14 cellular contexts compared by ENCODE assay signal in genomic region chr9:91818226-91818587, GRCh38.
DNase-seq lines count a peak whose midpoint lies in the region; ATAC-seq, FAIRE-seq and TF ChIP-seq lines count a peak whose summit lies in the region.
"Had no signal": no experiment of that assay in that cellular context is flagged by ENCODE, and none has a peak within 500 bp of the region (broad histone marks: within the 10 kb centered on the region; RNA-seq: fewer than 3 reads in every experiment).

No MANE protein-coding gene starts in this region.

- H3K9me1 ChIP-seq in K562 (ENCODE audit: control insufficient read depth, insufficient read depth, low read length), result peaks cover 8% of the 10 kb centered on the region

- DNase-seq in HFFc6 (no peak), K562 (ENCODE audit: extremely low read depth in 1 of 4, low spot score in 3 of 4) (peak in 1 of 4 experiments; percentile 42), spleen (no peak), Ammon's horn (ENCODE audit: low spot score) (no peak), DMS114 treated with DMSO at 0.1 percent for 48 hours (lab: John Stamatoyannopoulos, UW; ENCODE audit: unreplicated experiment) (no peak)
- DNase-seq: activated CD8-positive, alpha-beta memory T cell treated with anti-CD3 and anti-CD28 coated beads, Interleukin-2, amount 50 U/mL, for 48 hours; activated naive CD4-positive, alpha-beta T cell treated with anti-CD3 and anti-CD28 coated beads for 36 hours; Calu3; NCI-H2029; RPMI8226 had no signal

- H3K4me1 ChIP-seq in K562 (replicated peaks in 1 of 2; ENCODE audit: control insufficient read depth in 2 of 2, insufficient read depth in 2 of 2, low read length in 2 of 2) (peaks cover 23 to 25% of the 10 kb centered on the region in 2 experiments), mesodermal cell (ENCODE audit: control insufficient read depth, insufficient read depth, low read length, poor library complexity, severe bottlenecking) (peaks cover 14% of the 10 kb centered on the region), spleen (peaks cover 0 to 17% (median 5%) of the 10 kb centered on the region in 6 donors)
- H3K4me1 ChIP-seq: psoas muscle had no signal

- POLR2A ChIA-PET in K562 (lab: Yijun Ruan, JAX), result interaction anchor here (0.7 to 0.9 kb wide), 2 partner anchors 23 to 74 kb away, joined by 3 to 6 read pairs; no protein-coding TSS in a partner anchor

- ATAC-seq in K562 (peak; percentile 29; the same call in 2 of the 3 replicates), GM18907 (IDR thresholded peaks at IDR 0.05; ENCODE audit: unreplicated experiment) (no peak), HG02970 (IDR thresholded peaks at IDR 0.05; ENCODE audit: low FRiP score, unreplicated experiment) (no peak)
- ATAC-seq: psoas muscle had no signal

- TF ChIP-seq RAD21 in K562 (CRISPR knock-in tag; conservative IDR thresholded peaks at IDR 0.05 in 1 of 2, IDR thresholded peaks at IDR 0.05 in 1 of 2), result no peak

- H3K27ac ChIP-seq in K562 (ENCODE audit: extremely low read depth, low read depth, low read length) (no peak overlapping the region), mesodermal cell (ENCODE audit: low read depth, low read length, severe bottlenecking) (peak overlapping the region; percentile 69), spleen (peak overlapping the region in 6 of 8 donors; percentile 8 to 67 (median 34))
- H3K27ac ChIP-seq: psoas muscle had no signal

- H3K4me3 ChIP-seq in K562 (no peak overlapping the region), mesodermal cell (ENCODE audit: extremely low read depth, insufficient read depth, low read length, poor library complexity, severe bottlenecking) (no peak overlapping the region), spleen (no peak overlapping the region)
- H3K4me3 ChIP-seq: psoas muscle had no signal

- no peaks in the 10 kb centered on the region; the same call in 1 of the 2 replicates for H4K20me1 ChIP-seq in K562 (replicated peaks; ENCODE audit: control insufficient read depth, insufficient read depth, low read length)

- H3K9ac ChIP-seq in K562 (ENCODE audit: insufficient read depth in 1 of 2, low read depth in 2 of 2, low read length in 2 of 2), result no peak overlapping the region

- H3K27me3 ChIP-seq in K562 (ENCODE audit: control insufficient read depth in 2 of 2, insufficient read depth in 2 of 2, low read length in 2 of 2), result no peaks in the 10 kb centered on the region
- peaks cover 0 to 9% (median 0%) of the 10 kb centered on the region in 7 donors for H3K27me3 ChIP-seq in spleen (replicated peaks in 1 of 7)

- TF ChIP-seq POLR2A in K562 (conservative IDR thresholded peaks at IDR 0.05) (no peak), spleen (IDR thresholded peaks at IDR 0.05) (no peak)

- peak overlapping the region; percentile 22; the same call in 1 of the 2 replicates for H3K4me2 ChIP-seq in K562 (ENCODE audit: insufficient read depth, low read length)

- H2AFZ ChIP-seq in K562 (ENCODE audit: low read depth, low read length), result no peak overlapping the region

- no peak overlapping the region for H3K27ac Mint-ChIP-seq in HFFc6
- H3K27ac Mint-ChIP-seq: activated naive CD4-positive, alpha-beta T cell treated with anti-CD3 and anti-CD28 coated beads for 36 hours had no signal

- WGBS in K562 (ENCODE audit: insufficient coverage, low coverage, missing lambda C conversion rate), result 10% methylated on average over 3 of the region's 3 CpGs
- WGBS in mesodermal cell (ENCODE audit: insufficient coverage in 2 of 2), 2 experiments, result 33 to 44% methylated on average over 1 of the region's 3 CpGs
- 31 to 71% (median 43%) methylated on average over 3 of the region's 3 CpGs for WGBS in spleen, 5 donors

- H3K9me3 Mint-ChIP-seq in HFFc6, result no peaks in the 10 kb centered on the region
- H3K9me3 Mint-ChIP-seq: activated naive CD4-positive, alpha-beta T cell treated with anti-CD3 and anti-CD28 coated beads for 36 hours had no signal

- FAIRE-seq in K562 (lab: Jason Lieb, UNC), result peak; percentile 35

- H3K27me3 Mint-ChIP-seq in HFFc6 (ENCODE audit: insufficient read depth), result peaks cover 22% of the 10 kb centered on the region

- BruUV-seq in K562 (replicated peaks; lab: Mats Ljungman, UMichigan), result no TSS peak

- no peak for TF ChIP-seq EP300 in K562 (IDR thresholded peaks at IDR 0.05; ENCODE audit: low read length)

- intact Hi-C loops in K562 (cut with micrococcal nuclease), result no loop called here
- intact Hi-C loops in spleen (cut with DNase I; ENCODE audit: low total_unique reads), result no loop called here

- in situ Hi-C loops in K562 (cut with MboI), result no loop called here

- H3K4me3 Mint-ChIP-seq in HFFc6, result peak overlapping the region; percentile 22; the same call in 1 of the 2 replicates
- H3K4me3 Mint-ChIP-seq: activated naive CD4-positive, alpha-beta T cell treated with anti-CD3 and anti-CD28 coated beads for 36 hours had no signal

- H3K9me3 ChIP-seq in K562 (replicated peaks; ENCODE audit: control insufficient read depth, insufficient read depth, low read depth, low read length) (no peaks in the 10 kb centered on the region), mesodermal cell (ENCODE audit: control insufficient read depth, low read length) (no peaks in the 10 kb centered on the region), spleen (no peaks in the 10 kb centered on the region)
- H3K9me3 ChIP-seq: psoas muscle had no signal

- H3K36me3 Mint-ChIP-seq in HFFc6 (ENCODE audit: low read depth), result no peaks in the 10 kb centered on the region

- no peak for TF ChIP-seq CTCF in HFFc6 (IDR thresholded peaks at IDR 0.05)
- no peak for TF ChIP-seq CTCF in K562 (IDR thresholded peaks at IDR 0.05 in 2 of 3, conservative IDR thresholded peaks at IDR 0.05 in 1 of 3; ENCODE audit: insufficient read depth in 2 of 3, low read depth in 1 of 3, low read length in 3 of 3)
- TF ChIP-seq CTCF in spleen (IDR thresholded peaks at IDR 0.05 in 8 of 11, conservative IDR thresholded peaks at IDR 0.05 in 3 of 11), result no peak

- no peaks in the 10 kb centered on the region for H3K4me1 Mint-ChIP-seq in HFFc6 (ENCODE audit: low read depth)

- CTCF ChIA-PET in K562 (lab: Yijun Ruan, JAX; ENCODE audit: low intra/inter-chr PET ratio), result no interaction called here

- H3K79me2 ChIP-seq in K562 (ENCODE audit: control insufficient read depth, insufficient read depth, low read length), result peaks cover 68% of the 10 kb centered on the region

- H3K36me3 ChIP-seq in K562 (ENCODE audit: control insufficient read depth, insufficient read depth, low read length), result peaks cover 4% of the 10 kb centered on the region; the same call in 1 of the 3 replicates
- no peaks in the 10 kb centered on the region for H3K36me3 ChIP-seq in mesodermal cell (ENCODE audit: control insufficient read depth, insufficient read depth, low read length)
- H3K36me3 ChIP-seq in spleen, result no peaks in the 10 kb centered on the region

TF ChIP-seq in K562, 482 proteins besides CTCF, POLR2A, EP300 and RAD21:
- no peak for TF ChIP-seq CEBPG (CRISPR knock-in tag; IDR thresholded peaks at IDR 0.05)
- TF ChIP-seq CEBPG (tag; conservative IDR thresholded peaks at IDR 0.05 in 1 of 2, IDR thresholded peaks at IDR 0.05 in 1 of 2), result 0 out of 4 replicates have a peak, but pooled peaks of 1 of the 2 experiments have one; percentile 11
- TF ChIP-seq GTF2F1 (IDR thresholded peaks at IDR 0.05; ENCODE audit: low read depth, low read length), result no peak
